Comparison of ENCODE assay signal across 1 cellular context in genomic region chr15:42207674-42208579, GRCh38.
A peak's percentile ranks its signal among the peaks of the same experiment; 100 is the strongest.
TF ChIP-seq lines count a peak whose summit lies in the region.

Gene VPS39, minus strand, starts transcription at chr15:42208304. Its CDS starts 151 bp downstream, at chr15:42208153.

TF ChIP-seq in HEK293, 187 proteins besides CTCF, POLR2A, EP300 and RAD21 (continued from another document and continues in another):
- peak; percentile 91 for TF ChIP-seq ZNF518A (tag by site-specific recombination; conservative IDR thresholded peaks at IDR 0.05; ENCODE audit: low read depth)
- TF ChIP-seq ZXDB (tag by site-specific recombination; IDR thresholded peaks at IDR 0.05), result peak; percentile 43; the same call in 1 of the 2 replicates
- TF ChIP-seq ZNF398 (tag by site-specific recombination; IDR thresholded peaks at IDR 0.05), result no peak
- no peak for TF ChIP-seq ZNF654 (tag by site-specific recombination; IDR thresholded peaks at IDR 0.05; ENCODE audit: low read depth)
- no peak for TF ChIP-seq BCL11B (tag by site-specific recombination; IDR thresholded peaks at IDR 0.05; ENCODE audit: low read depth)
- no peak for TF ChIP-seq KLF9 (tag by site-specific recombination; IDR thresholded peaks at IDR 0.05; ENCODE audit: low read depth)
- no peak for TF ChIP-seq ZNF473 (tag by site-specific recombination; IDR thresholded peaks at IDR 0.05)
- TF ChIP-seq ZBTB7A (tag by site-specific recombination; IDR thresholded peaks at IDR 0.05; ENCODE audit: low read depth), result no peak
- TF ChIP-seq ZNF341 (tag by site-specific recombination; IDR thresholded peaks at IDR 0.05; ENCODE audit: low read depth), result peak; percentile 28; the same call in 1 of the 2 replicates
- no peak for TF ChIP-seq REPIN1 (tag by site-specific recombination; IDR thresholded peaks at IDR 0.05; ENCODE audit: low read depth)
- no peak for TF ChIP-seq ZNF24 (tag by site-specific recombination; IDR thresholded peaks at IDR 0.05)
- TF ChIP-seq ZNF202 (tag by site-specific recombination; IDR thresholded peaks at IDR 0.05; ENCODE audit: borderline replicate concordance), result no peak
- no peak for TF ChIP-seq ZBTB49 (tag by site-specific recombination; IDR thresholded peaks at IDR 0.05; ENCODE audit: low read depth)
- TF ChIP-seq GLIS1 (tag by site-specific recombination; IDR thresholded peaks at IDR 0.05), result no peak
- TF ChIP-seq ZNF830 (tag by site-specific recombination; IDR thresholded peaks at IDR 0.05; ENCODE audit: low read depth), result no peak
- TF ChIP-seq ZNF302 (tag by site-specific recombination; IDR thresholded peaks at IDR 0.05; ENCODE audit: low read depth), result no peak
- TF ChIP-seq ZBTB20 (tag by site-specific recombination; IDR thresholded peaks at IDR 0.05), result peak; percentile 54; the same call in 1 of the 2 replicates
- TF ChIP-seq, protein P1, sequence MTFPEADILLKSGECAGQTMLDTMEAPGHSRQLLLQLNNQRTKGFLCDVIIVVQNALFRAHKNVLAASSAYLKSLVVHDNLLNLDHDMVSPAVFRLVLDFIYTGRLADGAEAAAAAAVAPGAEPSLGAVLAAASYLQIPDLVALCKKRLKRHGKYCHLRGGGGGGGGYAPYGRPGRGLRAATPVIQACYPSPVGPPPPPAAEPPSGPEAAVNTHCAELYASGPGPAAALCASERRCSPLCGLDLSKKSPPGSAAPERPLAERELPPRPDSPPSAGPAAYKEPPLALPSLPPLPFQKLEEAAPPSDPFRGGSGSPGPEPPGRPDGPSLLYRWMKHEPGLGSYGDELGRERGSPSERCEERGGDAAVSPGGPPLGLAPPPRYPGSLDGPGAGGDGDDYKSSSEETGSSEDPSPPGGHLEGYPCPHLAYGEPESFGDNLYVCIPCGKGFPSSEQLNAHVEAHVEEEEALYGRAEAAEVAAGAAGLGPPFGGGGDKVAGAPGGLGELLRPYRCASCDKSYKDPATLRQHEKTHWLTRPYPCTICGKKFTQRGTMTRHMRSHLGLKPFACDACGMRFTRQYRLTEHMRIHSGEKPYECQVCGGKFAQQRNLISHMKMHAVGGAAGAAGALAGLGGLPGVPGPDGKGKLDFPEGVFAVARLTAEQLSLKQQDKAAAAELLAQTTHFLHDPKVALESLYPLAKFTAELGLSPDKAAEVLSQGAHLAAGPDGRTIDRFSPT (tag by site-specific recombination; IDR thresholded peaks at IDR 0.05), result no peak
- TF ChIP-seq ZNF837 (tag by site-specific recombination; IDR thresholded peaks at IDR 0.05), result no peak
- TF ChIP-seq ZNF112 (tag by site-specific recombination; IDR thresholded peaks at IDR 0.05), result no peak
- TF ChIP-seq, protein P2, sequence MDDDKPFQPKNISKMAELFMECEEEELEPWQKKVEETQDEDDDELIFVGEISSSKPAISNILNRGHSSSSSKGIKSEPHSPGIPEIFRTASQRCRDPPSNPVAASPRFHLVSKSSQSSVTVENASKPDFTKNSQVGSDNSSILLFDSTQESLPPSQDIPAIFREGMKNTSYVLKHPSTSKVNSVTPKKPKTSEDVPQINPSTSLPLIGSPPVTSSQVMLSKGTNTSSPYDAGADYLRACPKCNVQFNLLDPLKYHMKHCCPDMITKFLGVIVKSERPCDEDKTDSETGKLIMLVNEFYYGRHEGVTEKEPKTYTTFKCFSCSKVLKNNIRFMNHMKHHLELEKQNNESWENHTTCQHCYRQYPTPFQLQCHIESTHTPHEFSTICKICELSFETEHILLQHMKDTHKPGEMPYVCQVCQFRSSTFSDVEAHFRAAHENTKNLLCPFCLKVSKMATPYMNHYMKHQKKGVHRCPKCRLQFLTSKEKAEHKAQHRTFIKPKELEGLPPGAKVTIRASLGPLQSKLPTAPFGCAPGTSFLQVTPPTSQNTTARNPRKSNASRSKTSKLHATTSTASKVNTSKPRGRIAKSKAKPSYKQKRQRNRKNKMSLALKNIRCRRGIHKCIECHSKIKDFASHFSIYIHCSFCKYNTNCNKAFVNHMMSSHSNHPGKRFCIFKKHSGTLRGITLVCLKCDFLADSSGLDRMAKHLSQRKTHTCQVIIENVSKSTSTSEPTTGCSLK (tag by site-specific recombination; IDR thresholded peaks at IDR 0.05), result no peak
- no peak for TF ChIP-seq ZFP3 (tag by site-specific recombination; IDR thresholded peaks at IDR 0.05; ENCODE audit: low read depth)
- TF ChIP-seq ZNF155 (tag by site-specific recombination; IDR thresholded peaks at IDR 0.05), result no peak
- no peak for TF ChIP-seq ZNF138 (tag by site-specific recombination; IDR thresholded peaks at IDR 0.05; ENCODE audit: borderline replicate concordance)
- no peak for TF ChIP-seq ZIC2 (tag by site-specific recombination; IDR thresholded peaks at IDR 0.05)
- TF ChIP-seq ZFHX2 (tag by site-specific recombination; conservative IDR thresholded peaks at IDR 0.05), result no peak
- TF ChIP-seq ZNF175 (tag by site-specific recombination; IDR thresholded peaks at IDR 0.05), result no peak
- TF ChIP-seq ZBTB17 (tag by site-specific recombination; IDR thresholded peaks at IDR 0.05), result peak; percentile 86
- no peak for TF ChIP-seq ZNF521 (tag by site-specific recombination; IDR thresholded peaks at IDR 0.05)
- no peak for TF ChIP-seq ZNF571 (tag by site-specific recombination; IDR thresholded peaks at IDR 0.05)
- TF ChIP-seq ZNF335 (tag by site-specific recombination; conservative IDR thresholded peaks at IDR 0.05), result peak; percentile 60
- no peak for TF ChIP-seq ZNF221 (tag by site-specific recombination; IDR thresholded peaks at IDR 0.05; ENCODE audit: borderline replicate concordance)
- no peak for TF ChIP-seq HOXA7 (CRISPR knock-in tag; IDR thresholded peaks at IDR 0.05; ENCODE audit: borderline replicate concordance)
- TF ChIP-seq KLF17 (tag by site-specific recombination; IDR thresholded peaks at IDR 0.05), result no peak
- TF ChIP-seq ZNF544 (tag by site-specific recombination; IDR thresholded peaks at IDR 0.05), result no peak
- no peak for TF ChIP-seq ZNF404 (tag by site-specific recombination; IDR thresholded peaks at IDR 0.05)
- TF ChIP-seq ZNF600 (tag by site-specific recombination; IDR thresholded peaks at IDR 0.05), result 0 out of 2 replicates have a peak, but pooled peaks have one; percentile 45
- no peak for TF ChIP-seq ZNF658 (tag by site-specific recombination; IDR thresholded peaks at IDR 0.05)
- TF ChIP-seq ZNF560 (tag by site-specific recombination; IDR thresholded peaks at IDR 0.05; ENCODE audit: borderline replicate concordance), result no peak
- TF ChIP-seq ZNF26 (tag by site-specific recombination; IDR thresholded peaks at IDR 0.05), result no peak
- TF ChIP-seq ZNF211 (tag by site-specific recombination; IDR thresholded peaks at IDR 0.05; ENCODE audit: low read depth), result no peak
- TF ChIP-seq PRDM4 (tag by site-specific recombination; IDR thresholded peaks at IDR 0.05), result no peak
- no peak for TF ChIP-seq ZNF785 (tag by site-specific recombination; IDR thresholded peaks at IDR 0.05)
- TF ChIP-seq ZNF596 (tag by site-specific recombination; IDR thresholded peaks at IDR 0.05), result no peak
- no peak for TF ChIP-seq TCF7L2 (IDR thresholded peaks at IDR 0.05; ENCODE audit: borderline replicate concordance, low read depth, low read length)
- TF ChIP-seq ZNF707 (tag by site-specific recombination; IDR thresholded peaks at IDR 0.05), result no peak
- TF ChIP-seq KLF8 (tag by site-specific recombination; IDR thresholded peaks at IDR 0.05), result no peak
